ENCODE assay signal across 18 cellular contexts in the genomic region with DNA sequence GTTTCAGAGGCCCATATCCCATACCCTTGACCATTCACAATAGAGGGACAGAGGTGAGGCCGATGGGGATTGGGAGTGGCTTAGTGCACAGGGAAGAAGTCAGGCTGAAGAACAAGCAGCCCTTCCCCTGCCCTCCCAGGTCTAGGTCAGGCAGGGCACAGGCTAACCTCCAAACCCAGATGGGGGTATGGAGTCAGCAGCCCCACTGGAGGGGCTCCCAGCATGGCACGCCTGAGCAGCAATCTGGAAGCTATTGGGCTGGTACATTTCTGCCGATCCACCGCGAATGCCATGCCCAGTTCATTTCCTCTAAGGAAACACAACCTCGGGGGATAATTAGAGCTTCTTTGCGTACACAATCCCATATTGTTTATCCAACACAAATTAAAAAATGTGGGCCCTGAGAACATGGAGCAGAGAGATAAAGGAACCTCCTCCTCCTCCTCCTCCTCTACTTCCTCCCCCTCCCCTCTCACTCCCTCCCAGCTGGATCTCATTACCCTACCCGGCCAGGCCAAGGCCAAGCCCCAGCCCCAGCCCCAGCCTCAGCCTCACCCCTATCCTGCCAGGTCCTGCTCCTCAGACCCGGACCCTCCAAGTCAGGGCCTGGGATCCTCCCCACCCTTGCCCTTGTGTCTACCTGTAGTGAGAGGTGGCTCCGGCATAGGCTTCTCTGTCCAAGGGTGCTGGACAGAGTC.
A peak's percentile ranks its signal among the peaks of the same experiment; 100 is the strongest.
DNase-seq lines count a peak whose midpoint lies in the region; ATAC-seq and TF ChIP-seq lines count a peak whose summit lies in the region.
"Had no signal": no experiment of that assay in that cellular context is flagged by ENCODE, and none has a peak within 500 bp of the region (broad histone marks: within the 10 kb centered on the region; RNA-seq: fewer than 3 reads in every experiment).

No MANE protein-coding gene starts in this region.

- H3K9me3 ChIP-seq in spleen = no peaks in the 10 kb centered on the region
- no peaks in the 10 kb centered on the region for H3K9me3 ChIP-seq in SJCRH30 (replicated peaks)

- ATAC-seq in HG03039 (IDR thresholded peaks at IDR 0.05; ENCODE audit: unreplicated experiment) = no peak
- ATAC-seq: GM12878, HCT116, PC-3 had no signal

- H3K4me1 Mint-ChIP-seq in nephron = peaks cover 70% of the 10 kb centered on the region
- H3K4me1 Mint-ChIP-seq: CD14-positive monocyte had no signal

- no peaks in the 10 kb centered on the region for H3K36me3 Mint-ChIP-seq in nephron (ENCODE audit: low read depth)
- H3K36me3 Mint-ChIP-seq: CD14-positive monocyte had no signal

- H3K9me3 Mint-ChIP-seq in nephron = peaks cover 6% of the 10 kb centered on the region
- H3K9me3 Mint-ChIP-seq: CD14-positive monocyte, GM23338 had no signal

- H3K27ac Mint-ChIP-seq in nephron = peak overlapping the region; percentile 96 to 100 (median 98)
- H3K27ac Mint-ChIP-seq: CD14-positive monocyte, GM23338 had no signal

- H3K4me3 ChIP-seq in H7 (ENCODE audit: insufficient read depth, low read depth, low read length) (no peak overlapping the region), spleen (no peak overlapping the region), SJCRH30 (no peak overlapping the region)
- H3K4me3 ChIP-seq: GM12878, GM23338 had no signal

- DNase-seq in H7 (peak; percentile 54), spleen (peak; percentile 62), SJCRH30 (no peak), EL (no peak)
- no peak for DNase-seq in stimulated activated CD4-positive, alpha-beta T cell treated with anti-CD3 and anti-CD28 coated beads, Interleukin-4, amount 100 ng/mL, for 1 hour
- DNase-seq: ACHN, AML-193, DMS 273 treated with DMSO at 0.1 percent for 48 hours, NCI-H1694 treated with DMSO at 0.1 percent for 48 hours, NCI-H510A, PC-3 had no signal

- intact Hi-C loops in spleen (cut with DNase I; ENCODE audit: low total_unique reads) = no loop called here

- H3K36me3 ChIP-seq in H7 (replicated peaks; ENCODE audit: control insufficient read depth, insufficient read depth, low read length) (no peaks in the 10 kb centered on the region), spleen (no peaks in the 10 kb centered on the region), SJCRH30 (no peaks in the 10 kb centered on the region)

- no peak for TF ChIP-seq POLR2A in spleen (IDR thresholded peaks at IDR 0.05)

- H3K4me3 Mint-ChIP-seq in nephron = peak overlapping the region in 2 of 3 experiments; percentile 16 to 34
- H3K4me3 Mint-ChIP-seq: CD14-positive monocyte, GM23338 had no signal

- 63 to 75% (median 65%) methylated on average over 5 to 10 of the region's 10 CpGs for WGBS in spleen, 5 donors

- H3K4me1 ChIP-seq in spleen = no peaks in the 10 kb centered on the region
- no peaks in the 10 kb centered on the region; the same call in 1 of the 2 replicates for H3K4me1 ChIP-seq in SJCRH30

- no peaks in the 10 kb centered on the region for H3K27me3 ChIP-seq in H7 (ENCODE audit: control insufficient read depth, insufficient read depth, low read length)
- H3K27me3 ChIP-seq in spleen (replicated peaks in 1 of 7) = peaks cover 0 to 7% (median 0%) of the 10 kb centered on the region in 7 donors
- no peaks in the 10 kb centered on the region for H3K27me3 ChIP-seq in SJCRH30

- TF ChIP-seq CTCF in VCaP (conservative IDR thresholded peaks at IDR 0.05) = no peak
- TF ChIP-seq CTCF in nephron (IDR thresholded peaks at IDR 0.05; ENCODE audit: unreplicated experiment in 3 of 3) = no peak
- no peak for TF ChIP-seq CTCF in spleen (IDR thresholded peaks at IDR 0.05 in 8 of 11, conservative IDR thresholded peaks at IDR 0.05 in 3 of 11)

- no peaks in the 10 kb centered on the region for H3K27me3 Mint-ChIP-seq in nephron (ENCODE audit: low read depth)

- peak overlapping the region; percentile 48 for H3K27ac ChIP-seq in VCaP
- H3K27ac ChIP-seq in spleen = no peak overlapping the region
- H3K27ac ChIP-seq in SJCRH30 = no peak overlapping the region

Comparison
In these comparisons a context has a peak if more than half of its experiments do, and no peak if none do; other contexts are left out.
1. DNase-seq: peak in H7 (single experiment) and spleen (single experiment); none in SJCRH30 (0 of 2), stimulated activated CD4-positive, alpha-beta T cell treated with anti-CD3 and anti-CD28 coated beads, Interleukin-4, amount 100 ng/mL, for 1 hour (single experiment) and EL (single experiment).